Comparison of ENCODE assay signal across 28 cellular contexts in genomic region chr6:83594936-83595335, GRCh38.
"Had no signal": no experiment of that assay in that cellular context is flagged by ENCODE, and none has a peak within 500 bp of the region (broad histone marks: within the 10 kb centered on the region; RNA-seq: fewer than 3 reads in every experiment).

No MANE protein-coding gene starts in this region.

- H3K4me1 ChIP-seq: colonic mucosa, foreskin keratinocyte, gastroesophageal sphincter, left ventricle myocardium inferior, lower lobe of right lung, prostate gland, right atrium auricular region, stomach, thyroid gland had no signal

- H3K27me3 ChIP-seq: colonic mucosa, foreskin keratinocyte, gastroesophageal sphincter, heart right ventricle, right atrium auricular region, stomach, thyroid gland had no signal

- H3K9me3 ChIP-seq: colonic mucosa, gastroesophageal sphincter, heart right ventricle, left ventricle myocardium inferior, lower lobe of right lung, prostate gland, right atrium auricular region, stomach, thyroid gland had no signal

- H3K36me3 ChIP-seq: colonic mucosa, gastroesophageal sphincter, heart right ventricle, left ventricle myocardium inferior, lower lobe of right lung, prostate gland, right atrium auricular region, stomach, thyroid gland had no signal

- H3K4me3 ChIP-seq: colonic mucosa, gastroesophageal sphincter, heart right ventricle, left ventricle myocardium inferior, lower lobe of right lung, prostate gland, right atrium auricular region, stomach, thyroid gland had no signal

- ATAC-seq: esophagus mucosa; foreskin keratinocyte; gastroesophageal sphincter; heart right ventricle; left colon; lower lobe of right lung; sciatic nerve; stimulated activated effector memory CD8-positive, alpha-beta T cell treated with anti-CD3 and anti-CD28 coated beads, Interleukin-12 subunit alpha, Interleukin-12 subunit beta, amount 100 ng/mL, for 72 hours had no signal

- H3K27ac ChIP-seq: colonic mucosa, epithelial cell of prostate, foreskin keratinocyte, gastroesophageal sphincter, heart right ventricle, left ventricle myocardium inferior, lower lobe of right lung, prostate gland, right atrium auricular region, stomach, thyroid gland had no signal

- DNase-seq: colonic mucosa; effector CD8-positive, alpha-beta T cell; endodermal cell; heart right ventricle; hippocampal formation; immature natural killer cell; islet precursor cell; kidney glomerular epithelial cell; left colon; left ventricle myocardium inferior; lower lobe of right lung; naive thymus-derived CD8-positive, alpha-beta T cell; nephron progenitor cell; nucleus accumbens; stimulated activated CD4-positive, alpha-beta T cell treated with anti-CD3 and anti-CD28 coated beads, Interleukin-2, amount 100 ng/mL, for 24 hours; stimulated activated CD4-positive, alpha-beta T cell treated with anti-CD3 and anti-CD28 coated beads, Interleukin-4, amount 100 ng/mL, for 24 hours; stimulated activated naive CD4-positive, alpha-beta T cell treated with Interleukin-2 at 50 U/mL for 16 hours; stomach; thyroid gland; trophoblast cell had no signal
